ENCODE assay signal across 8 cellular contexts in genomic region chr2:241271641-241272297, GRCh38. TPM values are rescaled to one million over a fixed set of nuclear protein-coding genes. Genes with fewer than 3 reads are reported as not detected.
DNase-seq lines count a peak whose midpoint lies in the region; ATAC-seq and TF ChIP-seq lines count a peak whose summit lies in the region.

No MANE protein-coding gene starts in this region.

- H3K4me3 ChIP-seq in Peyer's patch (peak overlapping the region; percentile 86 to 100 (median 96)), fibroblast of mammary gland (ENCODE audit: control insufficient read depth, low read depth, low read length) (peak overlapping the region; percentile 88)

- no peaks in the 10 kb centered on the region for H3K9me3 ChIP-seq in Peyer's patch

- H3K27ac Mint-ChIP-seq in activated T-helper 17 cell treated with anti-CD3 and anti-CD28 coated beads, Interleukin-2, amount 50 U/mL, for 72 hours = peak overlapping the region; percentile 71
- H3K27ac Mint-ChIP-seq in naive B cell = peak overlapping the region; percentile 91 to 96 (median 94)

- H3K27ac ChIP-seq in Peyer's patch = peak overlapping the region; percentile 83 to 95 (median 88)

- peaks cover 0 to 22% (median 0%) of the 10 kb centered on the region in 3 donors for H3K36me3 ChIP-seq in Peyer's patch

- TF ChIP-seq CTCF in GM13976 (IDR thresholded peaks at IDR 0.05; ENCODE audit: borderline replicate concordance, control extremely low read depth, extremely low read depth, insufficient read depth, missing control alignments) = no peak
- no peak for TF ChIP-seq CTCF in Peyer's patch (IDR thresholded peaks at IDR 0.05)
- TF ChIP-seq CTCF in fibroblast of mammary gland (conservative IDR thresholded peaks at IDR 0.05; ENCODE audit: control insufficient read depth, insufficient read depth, low read depth, low read length) = no peak

- H3K9me3 Mint-ChIP-seq in activated T-helper 17 cell treated with anti-CD3 and anti-CD28 coated beads, Interleukin-2, amount 50 U/mL, for 72 hours = no peaks in the 10 kb centered on the region
- peaks cover 4 to 12% (median 6%) of the 10 kb centered on the region in 7 donors for H3K9me3 Mint-ChIP-seq in naive B cell

- peak overlapping the region; percentile 82 for H3K4me3 Mint-ChIP-seq in activated T-helper 17 cell treated with anti-CD3 and anti-CD28 coated beads, Interleukin-2, amount 50 U/mL, for 72 hours
- H3K4me3 Mint-ChIP-seq in naive B cell = peak overlapping the region; percentile 90 to 98 (median 95)

- ATAC-seq in HG02798 (IDR thresholded peaks at IDR 0.05; ENCODE audit: poor library complexity, unreplicated experiment) (peak; percentile 58), naive B cell (ENCODE audit: low read depth in 2 of 2) (peak; percentile 66 to 69)
- ATAC-seq in activated T-helper 17 cell treated with anti-CD3 and anti-CD28 coated beads, Interleukin-2, amount 50 U/mL, for 72 hours (replicated peaks) = peak; percentile 70

- in situ Hi-C loops in GM13976 (cut with MboI; ENCODE audit: low sequenced_read_pairs, unreplicated experiment) = no loop called here

- DNase-seq in GM13976 (ENCODE audit: low spot score) (peak; percentile 75), Peyer's patch (peak; percentile 75 to 91 (median 85)), fibroblast of mammary gland (ENCODE audit: low read depth) (peak; percentile 81), naive B cell (peak; percentile 49), NCI-H1436 (lab: John Stamatoyannopoulos, UW) (no peak)
- DNase-seq in stimulated activated CD8-positive, alpha-beta memory T cell treated with anti-CD3 and anti-CD28 coated beads, Interleukin-7, amount 100 ng/mL, for 4 hours (ENCODE audit: low read depth in 2 of 2) = peak; percentile 36 to 55

- peaks cover 43% of the 10 kb centered on the region for H3K36me3 Mint-ChIP-seq in activated T-helper 17 cell treated with anti-CD3 and anti-CD28 coated beads, Interleukin-2, amount 50 U/mL, for 72 hours (ENCODE audit: low read depth)
- H3K36me3 Mint-ChIP-seq in naive B cell = peaks cover 2 to 11% of the 10 kb centered on the region in 2 donors

- no peak for TF ChIP-seq POLR2A in Peyer's patch (IDR thresholded peaks at IDR 0.05)

- H3K27me3 ChIP-seq in Peyer's patch = no peaks in the 10 kb centered on the region

- peaks cover 0 to 28% (median 5%) of the 10 kb centered on the region in 4 donors for H3K4me1 ChIP-seq in Peyer's patch

- H3K27me3 Mint-ChIP-seq in activated T-helper 17 cell treated with anti-CD3 and anti-CD28 coated beads, Interleukin-2, amount 50 U/mL, for 72 hours = no peaks in the 10 kb centered on the region
- no peaks in the 10 kb centered on the region for H3K27me3 Mint-ChIP-seq in naive B cell

- H3K4me1 Mint-ChIP-seq in activated T-helper 17 cell treated with anti-CD3 and anti-CD28 coated beads, Interleukin-2, amount 50 U/mL, for 72 hours = peaks cover 37% of the 10 kb centered on the region
- peaks cover 34 to 56% (median 44%) of the 10 kb centered on the region in 3 donors for H3K4me1 Mint-ChIP-seq in naive B cell

RNA-seq across cellular contexts. Expression of gene HDLBP, which starts 43.7 kb away (rescaled TPM):
- total RNA-seq in Peyer's patch = 100 to 1,000 TPM; 361 to 651 (median 454) TPM
- total RNA-seq in activated T-helper 17 cell treated with anti-CD3 and anti-CD28 coated beads, Interleukin-2, amount 50 U/mL, for 72 hours = 100 to 1,000 TPM; 303 to 319 TPM
- polyA plus RNA-seq in naive B cell (ENCODE audit: low read depth in 6 of 6) = 10 to 100 TPM in 5 of 6 donors, 1 to 10 TPM in 1; 10.0 to 54.7 (median 28.7) TPM

RNA-seq across cellular contexts. Expression of gene SEPTIN2, which starts 44.0 kb away (rescaled TPM):
- total RNA-seq in Peyer's patch = 100 to 1,000 TPM; 175 to 281 (median 193) TPM
- 100 to 1,000 TPM; 180 to 230 TPM for total RNA-seq in activated T-helper 17 cell treated with anti-CD3 and anti-CD28 coated beads, Interleukin-2, amount 50 U/mL, for 72 hours
- polyA plus RNA-seq in naive B cell (ENCODE audit: low read depth in 6 of 6) = 100 to 1,000 TPM in 5 of 6 donors, 10 to 100 TPM in 1; 91.6 to 177 (median 125) TPM
